ENCODE assay signal across 23 cellular contexts in the genomic region with DNA sequence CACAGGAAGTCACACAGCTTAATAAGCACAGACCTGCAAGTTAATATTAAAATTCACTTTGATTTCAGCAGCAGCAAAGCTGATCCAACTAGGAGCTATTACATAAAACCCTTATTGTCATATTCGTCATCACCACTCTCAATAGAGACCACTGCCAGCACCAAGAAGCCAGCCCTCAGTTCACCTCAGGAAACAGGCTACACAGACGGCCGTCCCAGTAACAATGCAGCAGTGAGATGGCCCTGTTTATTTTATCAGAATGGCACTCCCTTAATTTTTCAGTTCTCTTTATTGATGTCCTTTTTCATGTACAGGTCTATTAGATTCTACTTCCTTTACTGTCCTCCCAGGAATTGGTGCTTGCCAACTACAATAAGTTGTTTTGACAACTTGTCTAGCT.
DNase-seq lines count a peak whose midpoint lies in the region; FAIRE-seq and TF ChIP-seq lines count a peak whose summit lies in the region.
"Had no signal": no experiment of that assay in that cellular context is flagged by ENCODE, and none has a peak within 500 bp of the region (broad histone marks: within the 10 kb centered on the region; RNA-seq: fewer than 3 reads in every experiment).

No MANE protein-coding gene starts in this region.

- H3K27me3 ChIP-seq in breast epithelium (no peaks in the 10 kb centered on the region), parathyroid adenoma (ENCODE audit: control insufficient read depth, insufficient read depth, low read length) (no peaks in the 10 kb centered on the region)
- H3K27me3 ChIP-seq: ascending aorta, SJSA1 had no signal

- intact Hi-C loops in breast epithelium (cut with DNase I; ENCODE audit: low total_unique reads) = no loop called here
- intact Hi-C loops in MCF 10A (cut with micrococcal nuclease) = no loop called here

- no peak overlapping the region for H3K4me3 ChIP-seq in breast epithelium
- H3K4me3 ChIP-seq in parathyroid adenoma (ENCODE audit: low read depth, low read length) = no peak overlapping the region
- H3K4me3 ChIP-seq: A549, ascending aorta, SJSA1 had no signal

- no peak overlapping the region for H3K4me3 Mint-ChIP-seq in MCF 10A (ENCODE audit: unreplicated experiment)
- H3K4me3 Mint-ChIP-seq: activated CD8-positive, alpha-beta T cell treated with anti-CD3 and anti-CD28 coated beads for 36 hours; activated naive CD4-positive, alpha-beta T cell treated with anti-CD3 and anti-CD28 coated beads, Interleukin-2, amount 10 ng/mL, durations not matched to agents 7 days and 5 days; type B pancreatic cell had no signal

- H3K27ac ChIP-seq in breast epithelium (peak overlapping the region; percentile 9 to 34), parathyroid adenoma (peak overlapping the region; percentile 7)
- H3K27ac ChIP-seq: A549, ascending aorta, SJSA1 had no signal

- no peaks in the 10 kb centered on the region for H3K27me3 Mint-ChIP-seq in MCF 10A (ENCODE audit: insufficient read depth, unreplicated experiment)
- H3K27me3 Mint-ChIP-seq: activated CD8-positive, alpha-beta T cell treated with anti-CD3 and anti-CD28 coated beads for 36 hours; activated naive CD4-positive, alpha-beta T cell treated with anti-CD3 and anti-CD28 coated beads, Interleukin-2, amount 10 ng/mL, durations not matched to agents 7 days and 5 days; type B pancreatic cell had no signal

- CTCF ChIA-PET in MCF 10A (lab: Yijun Ruan, JAX) = interaction anchor here (0.9 to 1.0 kb wide), 2 partner anchors 12 to 189 kb away, joined by 3 to 5 read pairs; no protein-coding TSS in a partner anchor

- H3K4me2 ChIP-seq in parathyroid adenoma (ENCODE audit: low read length) = no peak overlapping the region
- H3K4me2 ChIP-seq: A549 had no signal

- FAIRE-seq in islet of Langerhans (lab: Jason Lieb, UNC) (peak; percentile 61), HTR-8/SVneo (lab: Jason Lieb, UNC) (no peak)
- FAIRE-seq: A549, endometrium, H1 had no signal

- POLR2A ChIA-PET in MCF 10A (lab: Yijun Ruan, JAX) = interaction anchor here (0.8 kb wide), 1 partner anchor 11 kb away, joined by 5 read pairs; no protein-coding TSS in a partner anchor

- no TSS peak for BruUV-seq in MCF 10A (replicated peaks; lab: Mats Ljungman, UMichigan)

- TF ChIP-seq CTCF in breast epithelium (IDR thresholded peaks at IDR 0.05) (no peak), MCF 10A (IDR thresholded peaks at IDR 0.05; ENCODE audit: unreplicated experiment) (no peak), parathyroid adenoma (IDR thresholded peaks at IDR 0.05) (no peak)

- no peak overlapping the region for H3K27ac Mint-ChIP-seq in MCF 10A (ENCODE audit: low read depth, unreplicated experiment)
- H3K27ac Mint-ChIP-seq: activated CD8-positive, alpha-beta T cell treated with anti-CD3 and anti-CD28 coated beads for 36 hours; activated naive CD4-positive, alpha-beta T cell treated with anti-CD3 and anti-CD28 coated beads, Interleukin-2, amount 10 ng/mL, durations not matched to agents 7 days and 5 days; type B pancreatic cell had no signal

- DNase-seq in breast epithelium (ENCODE audit: low spot score in 2 of 2) = no peak
- no peak for DNase-seq in MCF 10A (ENCODE audit: unreplicated experiment)
- no peak for DNase-seq in DMS79 treated with DMSO at 0.1 percent for 48 hours (lab: John Stamatoyannopoulos, UW)
- no peak for DNase-seq in HTR-8/SVneo (ENCODE audit: insufficient read length, low spot score)
- DNase-seq in AG08396 (ENCODE audit: low spot score) = no peak
- no peak for DNase-seq in NCI-H1105 treated with DMSO at 0.1 percent for 48 hours (lab: John Stamatoyannopoulos, UW)
- DNase-seq: activated CD8-positive, alpha-beta T cell treated with anti-CD3 and anti-CD28 coated beads for 36 hours; activated naive CD4-positive, alpha-beta T cell treated with anti-CD3 and anti-CD28 coated beads, Interleukin-2, amount 10 ng/mL, durations not matched to agents 7 days and 5 days; activated T-cell treated with anti-CD3 and anti-CD28 coated beads, Interleukin-2, amount 50 U/mL, for 1 hour; NCI-H1417; NCI-H2171 treated with DMSO at 0.1 percent for 48 hours; NCI-H774; PC-3; stimulated activated naive CD4-positive, alpha-beta T cell treated with Interleukin-2 at 50 U/mL for 16 hours; T-helper 2 cell had no signal

- H3K36me3 Mint-ChIP-seq in MCF 10A (ENCODE audit: insufficient read depth, unreplicated experiment) = no peaks in the 10 kb centered on the region
- H3K36me3 Mint-ChIP-seq: activated naive CD4-positive, alpha-beta T cell treated with anti-CD3 and anti-CD28 coated beads, Interleukin-2, amount 10 ng/mL, durations not matched to agents 7 days and 5 days; type B pancreatic cell had no signal

- no peak for TF ChIP-seq POLR2A in breast epithelium (IDR thresholded peaks at IDR 0.05)

- no peaks in the 10 kb centered on the region for H3K36me3 ChIP-seq in breast epithelium
- no peaks in the 10 kb centered on the region for H3K36me3 ChIP-seq in parathyroid adenoma (ENCODE audit: control insufficient read depth, insufficient read depth, low read length)
- H3K36me3 ChIP-seq: ascending aorta, SJSA1 had no signal

- no peak overlapping the region for H2AFZ ChIP-seq in parathyroid adenoma

- H3K4me1 ChIP-seq in breast epithelium (peaks cover 0 to 12% of the 10 kb centered on the region in 2 donors), parathyroid adenoma (peaks cover 8% of the 10 kb centered on the region)

- no peak overlapping the region for H3K9ac ChIP-seq in parathyroid adenoma

- H3K9me3 Mint-ChIP-seq in MCF 10A (ENCODE audit: unreplicated experiment) = no peaks in the 10 kb centered on the region
- H3K9me3 Mint-ChIP-seq: activated CD8-positive, alpha-beta T cell treated with anti-CD3 and anti-CD28 coated beads for 36 hours; activated naive CD4-positive, alpha-beta T cell treated with anti-CD3 and anti-CD28 coated beads, Interleukin-2, amount 10 ng/mL, durations not matched to agents 7 days and 5 days; type B pancreatic cell had no signal

- H3K9me3 ChIP-seq in breast epithelium = no peaks in the 10 kb centered on the region
- no peaks in the 10 kb centered on the region for H3K9me3 ChIP-seq in parathyroid adenoma (ENCODE audit: control insufficient read depth, low read length)
- H3K9me3 ChIP-seq: A549, ascending aorta, SJSA1 had no signal

- no peaks in the 10 kb centered on the region for H3K79me2 ChIP-seq in parathyroid adenoma

- H3K4me1 Mint-ChIP-seq in MCF 10A (ENCODE audit: insufficient read depth, unreplicated experiment) = peaks cover 16% of the 10 kb centered on the region
- H3K4me1 Mint-ChIP-seq: activated naive CD4-positive, alpha-beta T cell treated with anti-CD3 and anti-CD28 coated beads, Interleukin-2, amount 10 ng/mL, durations not matched to agents 7 days and 5 days had no signal
